In genomic region chr6:112682088-112682487, GRCh38 we compare ENCODE assay signal across 17 cellular contexts.
DNase-seq lines count a peak whose midpoint lies in the region; ATAC-seq and TF ChIP-seq lines count a peak whose summit lies in the region.
"Had no signal": no experiment of that assay in that cellular context is flagged by ENCODE, and none has a peak within 500 bp of the region (broad histone marks: within the 10 kb centered on the region; RNA-seq: fewer than 3 reads in every experiment).

No MANE protein-coding gene starts in this region.

- H3K4me3 ChIP-seq in RWPE2 (ENCODE audit: severe bottlenecking) (no peak overlapping the region), osteoblast (ENCODE audit: insufficient read depth, low read length) (no peak overlapping the region)
- H3K4me3 ChIP-seq: GM23248, HAP-1 had no signal

- H3K9me3 ChIP-seq in RWPE2 (ENCODE audit: severe bottlenecking) (no peaks in the 10 kb centered on the region), osteoblast (ENCODE audit: low read depth, low read length) (no peaks in the 10 kb centered on the region)
- H3K9me3 ChIP-seq: BE2C, HAP-1 had no signal

- H3K27ac ChIP-seq in RWPE2 (ENCODE audit: poor library complexity, severe bottlenecking) = no peak overlapping the region
- peak overlapping the region; percentile 70 for H3K27ac ChIP-seq in epithelial cell of prostate
- no peak overlapping the region for H3K27ac ChIP-seq in osteoblast (ENCODE audit: low read depth, low read length)
- H3K27ac ChIP-seq: GM23248 had no signal

- peak overlapping the region; percentile 21 for H2AFZ ChIP-seq in osteoblast (ENCODE audit: low read length)
- H2AFZ ChIP-seq: GM23248 had no signal

- H3K27me3 Mint-ChIP-seq in CD14-positive monocyte (ENCODE audit: low read depth in 3 of 3) = no peaks in the 10 kb centered on the region
- H3K27me3 Mint-ChIP-seq: CD4-positive, alpha-beta T cell had no signal

- DNase-seq in RWPE2 (ENCODE audit: low spot score) (no peak), astrocyte of the hippocampus (ENCODE audit: low read depth, low spot score) (peak; percentile 28), epithelial cell of prostate (ENCODE audit: low read depth, low spot score) (no peak), osteoblast (ENCODE audit: insufficient read length, low spot score, missing footprints) (no peak), Right ventricle myocardium inferior (ENCODE audit: missing footprints) (no peak), NCI-H345 (lab: John Stamatoyannopoulos, UW) (no peak), CD14-positive monocyte (ENCODE audit: low spot score) (no peak)
- DNase-seq: ACHN; BE2C; C1 segment of cervical spinal cord; Calu3; CD4-positive, alpha-beta T cell; DMS79 treated with DMSO at 0.1 percent for 48 hours; GF-D8; GM23248 had no signal

- no peak overlapping the region for H3K27ac Mint-ChIP-seq in CD14-positive monocyte
- H3K27ac Mint-ChIP-seq: CD4-positive, alpha-beta T cell had no signal

- no peak overlapping the region for H3K4me3 Mint-ChIP-seq in CD14-positive monocyte
- H3K4me3 Mint-ChIP-seq: CD4-positive, alpha-beta T cell had no signal

- H3K4me2 ChIP-seq in osteoblast (ENCODE audit: insufficient read depth, low read length) = no peak overlapping the region

- H3K27me3 ChIP-seq in RWPE2 (ENCODE audit: insufficient read depth, poor library complexity, severe bottlenecking) = no peaks in the 10 kb centered on the region
- no peaks in the 10 kb centered on the region for H3K27me3 ChIP-seq in osteoblast (ENCODE audit: insufficient read depth, low read length)
- H3K27me3 ChIP-seq: BE2C had no signal

- H3K4me1 Mint-ChIP-seq in CD14-positive monocyte = no peaks in the 10 kb centered on the region

- H3K36me3 ChIP-seq in RWPE2 (ENCODE audit: low read depth) = no peaks in the 10 kb centered on the region
- no peaks in the 10 kb centered on the region for H3K36me3 ChIP-seq in osteoblast (ENCODE audit: insufficient read depth, low read length)
- H3K36me3 ChIP-seq: BE2C, HAP-1 had no signal

- ATAC-seq in RWPE2 (ENCODE audit: low read depth) = peak; percentile 33; the same call in 1 of the 3 replicates
- no peak for ATAC-seq in GM18498 (IDR thresholded peaks at IDR 0.05; ENCODE audit: unreplicated experiment)
- ATAC-seq in Right ventricle myocardium inferior = no peak

- H3K9me3 Mint-ChIP-seq in CD14-positive monocyte = peaks cover 0 to 2% (median 0%) of the 10 kb centered on the region in 7 donors

- H3K79me2 ChIP-seq in osteoblast (ENCODE audit: insufficient read depth, low read length) = no peaks in the 10 kb centered on the region

- H3K36me3 Mint-ChIP-seq in CD14-positive monocyte = no peaks in the 10 kb centered on the region

- no peaks in the 10 kb centered on the region for H4K20me1 ChIP-seq in osteoblast (ENCODE audit: insufficient read depth, low read length)

- H3K4me1 ChIP-seq in RWPE2 (ENCODE audit: insufficient read depth, poor library complexity, severe bottlenecking) (peaks cover 39% of the 10 kb centered on the region), osteoblast (ENCODE audit: insufficient read depth, low read length) (peaks cover 21% of the 10 kb centered on the region)
- H3K4me1 ChIP-seq: HAP-1 had no signal

- TF ChIP-seq CTCF in RWPE2 (IDR thresholded peaks at IDR 0.05; ENCODE audit: poor library complexity, severe bottlenecking) (no peak), osteoblast (IDR thresholded peaks at IDR 0.05; ENCODE audit: extremely low read depth, low read depth, low read length) (no peak), CD14-positive monocyte (IDR thresholded peaks at IDR 0.05) (no peak)

- intact Hi-C loops in Right ventricle myocardium inferior (cut with DNase I) (no loop called here), CD14-positive monocyte (cut with micrococcal nuclease) (no loop called here)
